In genomic region chr4:30828290-30828926, GRCh38 we compare ENCODE assay signal across 18 cellular contexts.
DNase-seq lines count a peak whose midpoint lies in the region; ATAC-seq lines count a peak whose summit lies in the region.
"Had no signal": no experiment of that assay in that cellular context is flagged by ENCODE, and none has a peak within 500 bp of the region (broad histone marks: within the 10 kb centered on the region; RNA-seq: fewer than 3 reads in every experiment).

No MANE protein-coding gene starts in this region.

- no peaks in the 10 kb centered on the region for H3K9me3 ChIP-seq in SJCRH30 (replicated peaks)
- H3K9me3 ChIP-seq: gastrocnemius medialis, mucosa of descending colon, thyroid gland had no signal

- H3K27me3 ChIP-seq in SJCRH30, result no peaks in the 10 kb centered on the region
- H3K27me3 ChIP-seq: gastrocnemius medialis, thyroid gland had no signal

- H3K4me1 ChIP-seq in SJCRH30, result peaks cover 36% of the 10 kb centered on the region
- H3K4me1 ChIP-seq: gastrocnemius medialis, thyroid gland had no signal

- intact Hi-C loops in left colon (cut with DNase I, micrococcal nuclease), result no loop called here

- H3K4me3 ChIP-seq in SJCRH30, result no peak overlapping the region
- H3K4me3 ChIP-seq: gastrocnemius medialis, mucosa of descending colon, thyroid gland had no signal

- DNase-seq in A172 (ENCODE audit: low spot score) (peak; percentile 71), EH (ENCODE audit: low read depth) (peak; percentile 27), SJCRH30 (peak in 1 of 2 experiments; percentile 54), foreskin melanocyte (peak; percentile 81), RKO (ENCODE audit: low spot score) (no peak), OCI-M2 (lab: John Stamatoyannopoulos, UW; ENCODE audit: unreplicated experiment) (no peak), left colon (no peak)
- DNase-seq: activated CD4-positive, alpha-beta T cell treated with anti-CD3 and anti-CD28 coated beads, Interleukin-2, amount 50 U/mL, for 1 hour; activated naive CD4-positive, alpha-beta T cell treated with anti-CD3 and anti-CD28 coated beads for 36 hours; gastrocnemius medialis; H7; mucosa of descending colon; NCI-H2171; stimulated activated naive B cell treated with anti-CD40 and anti-IgM and Interleukin-4, amounts not matched to agents 10 μg/mL and 1 μg/mL and 100 μg/mL, for 72 hours; T-cell; thyroid gland had no signal

- ATAC-seq in HG03469 (IDR thresholded peaks at IDR 0.05; ENCODE audit: unreplicated experiment) (no peak), left colon (no peak)
- ATAC-seq: gastrocnemius medialis; mucosa of descending colon; stimulated activated naive B cell treated with anti-CD40 and anti-IgM and Interleukin-4, amounts not matched to agents 10 μg/mL and 1 μg/mL and 100 μg/mL, for 72 hours; T-cell had no signal

- peaks cover 6% of the 10 kb centered on the region; the same call in 1 of the 2 replicates for H3K36me3 ChIP-seq in SJCRH30
- H3K36me3 ChIP-seq: gastrocnemius medialis, thyroid gland had no signal

- H3K27ac ChIP-seq in SJCRH30, result peak overlapping the region; percentile 25
- H3K27ac ChIP-seq: gastrocnemius medialis, RWPE1, thyroid gland had no signal

Comparison
In these comparisons a context has a peak if more than half of its experiments do, and no peak if none do; other contexts are left out.
1. DNase-seq: peak in A172 (single experiment), EH (single experiment) and foreskin melanocyte (single experiment); none in RKO (single experiment), OCI-M2 (single experiment) and left colon (0 of 2).